11 cellular contexts compared by ENCODE assay signal in the genomic region with DNA sequence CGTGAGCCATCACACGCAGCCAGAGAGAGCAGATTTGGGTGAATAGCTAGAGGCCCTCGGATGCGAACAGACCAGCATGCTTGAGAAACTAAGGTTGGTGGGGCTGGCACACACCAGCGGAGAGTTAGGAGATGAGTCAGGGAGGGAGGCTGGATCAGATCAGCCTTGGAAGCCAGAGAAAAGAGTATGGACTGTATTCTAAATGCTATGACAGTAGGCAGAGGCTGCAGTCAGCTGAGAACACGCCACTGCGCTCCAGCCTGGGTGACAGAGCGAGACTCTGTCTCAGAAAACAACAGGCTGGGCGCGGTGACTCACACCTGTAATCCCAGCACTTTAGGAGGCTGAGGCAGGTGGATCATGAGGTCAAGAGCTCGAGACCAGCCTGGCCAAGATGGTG. TPM values are rescaled to one million over a fixed set of nuclear protein-coding genes. Genes with fewer than 3 reads are reported as not detected.
DNase-seq lines count a peak whose midpoint lies in the region; ATAC-seq and TF ChIP-seq lines count a peak whose summit lies in the region.
"Had no signal": no experiment of that assay in that cellular context is flagged by ENCODE, and none has a peak within 500 bp of the region (broad histone marks: within the 10 kb centered on the region; RNA-seq: fewer than 3 reads in every experiment).

No MANE protein-coding gene starts in this region.

- peaks cover 19 to 50% (median 21%) of the 10 kb centered on the region in 3 donors for H3K4me1 ChIP-seq in esophagus squamous epithelium

- no peaks in the 10 kb centered on the region for H3K36me3 ChIP-seq in esophagus squamous epithelium

- CTCF ChIA-PET in WTC11 (lab: Charles Lee): interaction anchor here (0.7 kb wide), 1 partner anchor 62 kb away, joined by 5 read pairs; no protein-coding TSS in a partner anchor

- ATAC-seq in HG02798 (IDR thresholded peaks at IDR 0.05; ENCODE audit: poor library complexity, unreplicated experiment) (no peak), GM21786 (IDR thresholded peaks at IDR 0.05; ENCODE audit: unreplicated experiment) (no peak), GM21576 (IDR thresholded peaks at IDR 0.05; ENCODE audit: unreplicated experiment) (no peak), WTC11 (no peak)

- peaks cover 13% of the 10 kb centered on the region for H3K9me3 Mint-ChIP-seq in WTC11
- H3K9me3 Mint-ChIP-seq: memory B cell; stimulated activated effector memory CD8-positive, alpha-beta T cell treated with anti-CD3 and anti-CD28 coated beads, Interleukin-12 subunit alpha, Interleukin-12 subunit beta, amount 100 ng/mL, for 72 hours had no signal

- TF ChIP-seq CTCF in esophagus squamous epithelium (IDR thresholded peaks at IDR 0.05) (no peak), WTC11 (IDR thresholded peaks at IDR 0.05) (no peak)

- intact Hi-C loops in esophagus squamous epithelium (cut with DNase I): loop anchor here (5.0 kb wide), 1 partner anchor 63 kb away; the partner anchor contains the start of gene DDI2

- POLR2A ChIA-PET in WTC11 (lab: Charles Lee): no interaction called here

- H3K36me3 Mint-ChIP-seq in WTC11: peaks cover 11% of the 10 kb centered on the region
- H3K36me3 Mint-ChIP-seq: memory B cell had no signal

- no peaks in the 10 kb centered on the region for H3K9me3 ChIP-seq in esophagus squamous epithelium

- H3K27ac Mint-ChIP-seq in WTC11: no peak overlapping the region; the same call in 1 of the 2 replicates
- H3K27ac Mint-ChIP-seq: memory B cell; stimulated activated effector memory CD8-positive, alpha-beta T cell treated with anti-CD3 and anti-CD28 coated beads, Interleukin-12 subunit alpha, Interleukin-12 subunit beta, amount 100 ng/mL, for 72 hours had no signal

- no peak overlapping the region for H3K4me3 Mint-ChIP-seq in WTC11
- H3K4me3 Mint-ChIP-seq: memory B cell; stimulated activated effector memory CD8-positive, alpha-beta T cell treated with anti-CD3 and anti-CD28 coated beads, Interleukin-12 subunit alpha, Interleukin-12 subunit beta, amount 100 ng/mL, for 72 hours had no signal

- 51 to 59% methylated on average over 6 to 11 of the region's 11 CpGs for WGBS in esophagus squamous epithelium, 2 donors

- DNase-seq in Caki2 (ENCODE audit: low read depth) (peak; percentile 92), RKO (ENCODE audit: low spot score) (peak; percentile 41), esophagus squamous epithelium (lab: John Stamatoyannopoulos, UW) (no peak), skeletal muscle cell (ENCODE audit: low read depth) (peak; percentile 48), WTC11 (ENCODE audit: low spot score) (no peak)
- DNase-seq: NCI-H82 had no signal

- in situ Hi-C loops in Caki2 (cut with HindIII; ENCODE audit: low pct_unique_long_range_greater_than_20kb, low sequenced_read_pairs): no loop called here

- H3K27ac ChIP-seq in esophagus squamous epithelium: peak overlapping the region; percentile 85 to 100 (median 98)

- H3K4me1 Mint-ChIP-seq in WTC11: peaks cover 13% of the 10 kb centered on the region

- no peak for TF ChIP-seq POLR2A in esophagus squamous epithelium (IDR thresholded peaks at IDR 0.05)

- H3K27me3 ChIP-seq in esophagus squamous epithelium: no peaks in the 10 kb centered on the region

- peaks cover 4% of the 10 kb centered on the region; the same call in 1 of the 2 replicates for H3K27me3 Mint-ChIP-seq in WTC11 (ENCODE audit: low read depth)
- H3K27me3 Mint-ChIP-seq: memory B cell had no signal

- H3K4me3 ChIP-seq in esophagus squamous epithelium: no peak overlapping the region
- H3K4me3 ChIP-seq in skeletal muscle cell (ENCODE audit: low read depth, low read length): no peak overlapping the region

TF ChIP-seq in WTC11, 78 proteins besides CTCF, POLR2A, EP300 and RAD21:
- no peak for TF ChIP-seq ETV6 (CRISPR knock-in tag; IDR thresholded peaks at IDR 0.05)

RNA-seq across cellular contexts. Expression of gene PLEKHM2, which starts 4.0 kb away (rescaled TPM):
- total RNA-seq in Caki2 (2014; rRNA removed; shearing (Covaris generic); ENCODE audit: low replicate concordance): 39.8 and 53.5 TPM in 2 replicates
- 10 to 100 TPM; 34.6 to 57.9 (median 42.4) TPM for total RNA-seq in esophagus squamous epithelium
- total RNA-seq in WTC11 (2021): 47.5 to 51.8 TPM (median 49.7 TPM) in 3 replicates

RNA-seq across cellular contexts. Expression of gene SLC25A34, which starts 55.9 kb away (rescaled TPM):
- total RNA-seq in Caki2 (2014; rRNA removed; shearing (Covaris generic); ENCODE audit: low replicate concordance): 0.07 and 1.0 TPM in 2 replicates
- total RNA-seq in esophagus squamous epithelium (1 to 10 TPM in 2 of 4 donors, under 1 TPM in 2; 0.44 to 1.1 (median 0.83) TPM), WTC11 (2021) (0.82 to 2.0 TPM (median 1.1 TPM) in 3 replicates)

Comparison
In these comparisons a context has a peak if more than half of its experiments do, and no peak if none do; other contexts are left out.
1. DNase-seq: peak in Caki2 (single experiment), RKO (single experiment) and skeletal muscle cell (single experiment); none in esophagus squamous epithelium (single experiment) and WTC11 (single experiment).